In genomic region chr7:43593010-43593409, GRCh38 we compare ENCODE assay signal across 14 cellular contexts. TPM values are rescaled to one million over a fixed set of nuclear protein-coding genes. Genes with fewer than 3 reads are reported as not detected.
DNase-seq lines count a peak whose midpoint lies in the region; ATAC-seq lines count a peak whose summit lies in the region.
"Had no signal": no experiment of that assay in that cellular context is flagged by ENCODE, and none has a peak within 500 bp of the region (broad histone marks: within the 10 kb centered on the region; RNA-seq: fewer than 3 reads in every experiment).

No MANE protein-coding gene starts in this region.

- no peak overlapping the region for H3K4me2 ChIP-seq in Karpas-422 (ENCODE audit: low read depth, low read length, poor library complexity, severe bottlenecking)

- peaks cover 55% of the 10 kb centered on the region for H3K4me1 ChIP-seq in effector memory CD4-positive, alpha-beta T cell (ENCODE audit: control insufficient read depth, insufficient read depth, low read length, poor library complexity, severe bottlenecking)
- H3K4me1 ChIP-seq in Karpas-422 (ENCODE audit: low read length) = no peaks in the 10 kb centered on the region

- H3K27ac ChIP-seq in effector memory CD4-positive, alpha-beta T cell (ENCODE audit: insufficient read depth, low read length, poor library complexity, severe bottlenecking) = peak overlapping the region; percentile 31
- no peak overlapping the region for H3K27ac ChIP-seq in Karpas-422 (ENCODE audit: low read length)
- H3K27ac ChIP-seq: dorsolateral prefrontal cortex, SK-N-MC had no signal

- peaks cover 73% of the 10 kb centered on the region for H3K4me1 Mint-ChIP-seq in activated T-cell treated with anti-CD3 and anti-CD28 coated beads, Interleukin-2, amount 50 U/mL, for 4 hours (ENCODE audit: low read depth)
- peaks cover 97% of the 10 kb centered on the region for H3K4me1 Mint-ChIP-seq in stimulated activated naive CD8-positive, alpha-beta T cell treated with anti-CD3 and anti-CD28 coated beads, Interleukin-15, amount 100 ng/mL, for 72 hours

- H3K9me2 ChIP-seq in Karpas-422 (replicated peaks; ENCODE audit: insufficient read depth, low read length) = no peaks in the 10 kb centered on the region

- no peaks in the 10 kb centered on the region for H3K27me3 Mint-ChIP-seq in activated T-cell treated with anti-CD3 and anti-CD28 coated beads, Interleukin-2, amount 50 U/mL, for 4 hours (ENCODE audit: low read depth)
- no peaks in the 10 kb centered on the region for H3K27me3 Mint-ChIP-seq in stimulated activated naive CD8-positive, alpha-beta T cell treated with anti-CD3 and anti-CD28 coated beads, Interleukin-15, amount 100 ng/mL, for 72 hours

- H3K36me3 Mint-ChIP-seq in activated T-cell treated with anti-CD3 and anti-CD28 coated beads, Interleukin-2, amount 50 U/mL, for 4 hours (ENCODE audit: insufficient read depth) = peaks cover 18% of the 10 kb centered on the region

- ATAC-seq in activated T-cell treated with anti-CD3 and anti-CD28 coated beads, Interleukin-2, amount 50 U/mL, for 4 hours = no peak
- no peak for ATAC-seq in stimulated activated naive CD8-positive, alpha-beta T cell treated with anti-CD3 and anti-CD28 coated beads, Interleukin-15, amount 100 ng/mL, for 72 hours
- ATAC-seq in GM21515 (IDR thresholded peaks at IDR 0.05; ENCODE audit: unreplicated experiment) (no peak), HG03469 (IDR thresholded peaks at IDR 0.05; ENCODE audit: unreplicated experiment) (no peak)

- no peak overlapping the region for H2AFZ ChIP-seq in Karpas-422 (ENCODE audit: low read length)

- H3K27ac Mint-ChIP-seq in stimulated activated naive CD8-positive, alpha-beta T cell treated with anti-CD3 and anti-CD28 coated beads, Interleukin-15, amount 100 ng/mL, for 72 hours = no peak overlapping the region

- H3K79me2 ChIP-seq in Karpas-422 (ENCODE audit: low read length) = no peaks in the 10 kb centered on the region

- no peak for DNase-seq in activated T-cell treated with anti-CD3 and anti-CD28 coated beads, Interleukin-2, amount 50 U/mL, for 4 hours
- DNase-seq in activated T-cell treated with anti-CD3 and anti-CD28 coated beads, Interleukin-2, amount 50 U/mL, for 48 hours = no peak
- DNase-seq in RPMI7951 (ENCODE audit: low read depth) (peak; percentile 40), Karpas-422 (no peak)
- no peak for DNase-seq in effector memory CD4-positive, alpha-beta T cell
- DNase-seq in stimulated activated naive CD8-positive, alpha-beta T cell treated with anti-CD3 and anti-CD28 coated beads, Interleukin-15, amount 100 ng/mL, for 72 hours = no peak
- DNase-seq: amygdala, DMS153, dorsolateral prefrontal cortex, NCI-H1048 had no signal

- no peak overlapping the region for H3K4me3 ChIP-seq in effector memory CD4-positive, alpha-beta T cell (ENCODE audit: insufficient read depth, low read depth, low read length, poor library complexity, severe bottlenecking)
- no peak overlapping the region for H3K4me3 ChIP-seq in Karpas-422 (ENCODE audit: low read length)
- H3K4me3 ChIP-seq: dorsolateral prefrontal cortex, SK-N-MC, skin epidermis had no signal

- H4K20me1 ChIP-seq in Karpas-422 (ENCODE audit: insufficient read depth, low read depth, low read length) = peaks cover 10% of the 10 kb centered on the region; the same call in 1 of the 2 replicates

- H3K9ac ChIP-seq in Karpas-422 (ENCODE audit: low read length) = no peak overlapping the region

- H3K9me3 ChIP-seq in effector memory CD4-positive, alpha-beta T cell (ENCODE audit: control insufficient read depth, low read length) = no peaks in the 10 kb centered on the region
- H3K9me3 ChIP-seq in Karpas-422 (ENCODE audit: low read length) = no peaks in the 10 kb centered on the region

- peak overlapping the region; percentile 37 for H3K4me3 Mint-ChIP-seq in activated T-cell treated with anti-CD3 and anti-CD28 coated beads, Interleukin-2, amount 50 U/mL, for 4 hours
- H3K4me3 Mint-ChIP-seq in stimulated activated naive CD8-positive, alpha-beta T cell treated with anti-CD3 and anti-CD28 coated beads, Interleukin-15, amount 100 ng/mL, for 72 hours = peak overlapping the region; percentile 62 to 81

- no peaks in the 10 kb centered on the region for H3K27me3 ChIP-seq in effector memory CD4-positive, alpha-beta T cell (replicated peaks; ENCODE audit: control insufficient read depth, insufficient read depth, low read length, poor library complexity, severe bottlenecking)
- no peaks in the 10 kb centered on the region for H3K27me3 ChIP-seq in Karpas-422 (ENCODE audit: low read length)
- H3K27me3 ChIP-seq: dorsolateral prefrontal cortex had no signal

- no peaks in the 10 kb centered on the region for H3K9me3 Mint-ChIP-seq in activated T-cell treated with anti-CD3 and anti-CD28 coated beads, Interleukin-2, amount 50 U/mL, for 4 hours
- no peaks in the 10 kb centered on the region for H3K9me3 Mint-ChIP-seq in stimulated activated naive CD8-positive, alpha-beta T cell treated with anti-CD3 and anti-CD28 coated beads, Interleukin-15, amount 100 ng/mL, for 72 hours

- peaks cover 20% of the 10 kb centered on the region for H3K36me3 ChIP-seq in effector memory CD4-positive, alpha-beta T cell (ENCODE audit: control insufficient read depth, insufficient read depth, low read length)
- H3K36me3 ChIP-seq in Karpas-422 (ENCODE audit: insufficient read depth, low read length) = no peaks in the 10 kb centered on the region

RNA-seq across cellular contexts. Expression of gene STK17A, which starts 10.1 kb away (rescaled TPM):
- total RNA-seq in activated T-cell treated with anti-CD3 and anti-CD28 coated beads, Interleukin-2, amount 50 U/mL, for 4 hours = 10 to 100 TPM; 32.0 to 40.1 (median 33.3) TPM
- 94.3 and 97.4 TPM in 2 replicates for total RNA-seq in RPMI7951 (2014; rRNA removed; shearing (Covaris generic))
- 8.2 and 8.8 TPM in 2 replicates for total RNA-seq in Karpas-422 (2014; rRNA removed; shearing (Covaris generic); ENCODE audit: low replicate concordance)
